In the genomic region with DNA sequence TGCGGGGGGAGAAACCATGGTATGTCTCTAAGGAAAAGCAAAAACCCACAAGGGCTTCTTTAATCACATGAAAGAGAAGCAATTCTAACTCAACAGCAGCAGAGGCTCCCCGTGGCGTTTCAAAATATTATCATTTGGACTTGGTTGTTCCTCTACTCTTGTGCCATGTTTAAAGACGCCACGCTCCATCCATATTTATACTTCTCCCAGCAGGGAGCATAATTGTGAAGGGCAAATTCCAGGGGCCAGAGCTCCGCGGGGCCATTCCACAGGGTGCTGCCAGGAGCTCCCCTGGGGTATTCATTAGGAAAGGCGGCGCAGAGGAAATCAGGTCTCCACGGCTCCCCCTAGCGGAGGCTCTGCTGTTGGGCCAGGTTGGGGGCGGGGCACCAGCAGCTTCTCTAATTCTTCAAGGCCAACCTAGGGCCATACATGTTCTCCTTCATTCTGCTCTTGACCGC, we compare ENCODE assay signal across 8 cellular contexts.
DNase-seq lines count a peak whose midpoint lies in the region; ATAC-seq and TF ChIP-seq lines count a peak whose summit lies in the region.

No MANE protein-coding gene starts in this region.

- H3K36me3 ChIP-seq in BLaER1 (no peaks in the 10 kb centered on the region), SK-N-MC (ENCODE audit: insufficient read depth, low read length) (no peaks in the 10 kb centered on the region), left ventricle myocardium inferior (no peaks in the 10 kb centered on the region), spleen (no peaks in the 10 kb centered on the region)

- WGBS in spleen, 5 donors: 40 to 61% (median 49%) methylated on average over 13 of the region's 13 CpGs

- H3K9me3 ChIP-seq in BLaER1 (no peaks in the 10 kb centered on the region), SK-N-MC (ENCODE audit: low read depth, low read length) (no peaks in the 10 kb centered on the region), left ventricle myocardium inferior (replicated peaks) (peaks cover under 1% of the 10 kb centered on the region), spleen (peaks cover 0 to under 1% (median 0%) of the 10 kb centered on the region in 8 donors)

- no peak for TF ChIP-seq POLR2A in spleen (IDR thresholded peaks at IDR 0.05)

- ATAC-seq in GM19395 (IDR thresholded peaks at IDR 0.05; ENCODE audit: unreplicated experiment) (peak; percentile 89), HG02610 (IDR thresholded peaks at IDR 0.05; ENCODE audit: unreplicated experiment) (no peak)

- H3K4me1 ChIP-seq in BLaER1: peaks cover 47% of the 10 kb centered on the region
- no peaks in the 10 kb centered on the region for H3K4me1 ChIP-seq in left ventricle myocardium inferior
- H3K4me1 ChIP-seq in spleen: peaks cover 0 to 14% (median 0%) of the 10 kb centered on the region in 6 donors

- intact Hi-C loops in left ventricle myocardium inferior (cut with micrococcal nuclease): no loop called here
- intact Hi-C loops in spleen (cut with DNase I; ENCODE audit: low total_unique reads): no loop called here

- peak; percentile 58 for DNase-seq in HS-27A (ENCODE audit: low read depth)
- peak; percentile 90 for DNase-seq in SK-N-MC (ENCODE audit: low read depth, low spot score)
- peak; percentile 53 to 78 (median 70) for DNase-seq in activated naive CD4-positive, alpha-beta T cell (lab: John Stamatoyannopoulos, UW)
- peak; percentile 64 for DNase-seq in left ventricle myocardium inferior
- DNase-seq in spleen: peak; percentile 89

- H4K20me1 ChIP-seq in BLaER1: no peaks in the 10 kb centered on the region

- H3K9ac ChIP-seq in BLaER1 (no peak overlapping the region), SK-N-MC (ENCODE audit: insufficient read length) (peak overlapping the region; percentile 37)

- peak overlapping the region; percentile 80 for H3K4me2 ChIP-seq in BLaER1

- TF ChIP-seq CTCF in left ventricle myocardium inferior (IDR thresholded peaks at IDR 0.05; ENCODE audit: borderline replicate concordance) (peak; percentile 67), spleen (IDR thresholded peaks at IDR 0.05 in 8 of 11, conservative IDR thresholded peaks at IDR 0.05 in 3 of 11) (peak in 10 of 11 experiments; percentile 11 to 81 (median 63))

- no peak overlapping the region; the same call in 1 of the 2 replicates for H3K4me3 ChIP-seq in BLaER1
- peak overlapping the region; percentile 75 for H3K4me3 ChIP-seq in SK-N-MC
- no peak overlapping the region for H3K4me3 ChIP-seq in left ventricle myocardium inferior
- H3K4me3 ChIP-seq in spleen: peak overlapping the region in 1 of 8 donors; percentile 52

- no peaks in the 10 kb centered on the region for H3K27me3 ChIP-seq in BLaER1
- no peaks in the 10 kb centered on the region for H3K27me3 ChIP-seq in left ventricle myocardium inferior (ENCODE audit: low read depth)
- H3K27me3 ChIP-seq in spleen (replicated peaks in 1 of 7): no peaks in the 10 kb centered on the region

- H3K27ac ChIP-seq in BLaER1: no peak overlapping the region
- peak overlapping the region; percentile 82 for H3K27ac ChIP-seq in SK-N-MC
- no peak overlapping the region for H3K27ac ChIP-seq in left ventricle myocardium inferior (replicated peaks)
- H3K27ac ChIP-seq in spleen: no peak overlapping the region
